Comparison of ENCODE assay signal across 19 cellular contexts in the genomic region with DNA sequence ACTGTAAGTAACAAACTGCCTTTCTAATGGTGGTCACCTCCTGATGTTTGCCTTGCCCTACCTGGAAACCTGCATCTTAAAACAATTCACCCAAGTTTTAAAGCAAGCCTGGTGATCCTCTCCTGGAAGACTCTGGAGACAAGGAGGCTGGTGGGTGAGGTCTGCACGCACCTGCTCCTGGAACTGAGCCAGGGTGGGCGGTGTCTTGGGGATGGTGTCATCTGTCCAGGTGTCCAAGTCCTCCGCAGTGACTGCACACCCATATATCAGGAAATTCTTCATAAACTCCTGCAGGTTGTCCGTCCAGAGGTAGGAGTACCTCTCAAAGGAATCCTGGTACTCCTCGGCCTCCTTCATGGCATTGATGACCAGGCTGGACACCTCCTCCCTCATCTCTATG. TPM values are rescaled to one million over a fixed set of nuclear protein-coding genes. Genes with fewer than 3 reads are reported as not detected.
DNase-seq lines count a peak whose midpoint lies in the region; ATAC-seq, FAIRE-seq and TF ChIP-seq lines count a peak whose summit lies in the region.
"Had no signal": no experiment of that assay in that cellular context is flagged by ENCODE, and none has a peak within 500 bp of the region (broad histone marks: within the 10 kb centered on the region; RNA-seq: fewer than 3 reads in every experiment).

No MANE protein-coding gene starts in this region.

- H3K9me3 ChIP-seq in K562 (replicated peaks; ENCODE audit: control insufficient read depth, insufficient read depth, low read depth, low read length) (no peaks in the 10 kb centered on the region), spleen (no peaks in the 10 kb centered on the region)
- H3K9me3 ChIP-seq: BE2C had no signal

- H3K4me1 ChIP-seq in K562 (replicated peaks in 1 of 2; ENCODE audit: control insufficient read depth in 2 of 2, insufficient read depth in 2 of 2, low read length in 2 of 2) (peaks cover 0 to 5% of the 10 kb centered on the region in 2 experiments; a peak in 2 of 5 replicates), spleen (peaks cover 0 to 16% (median 6%) of the 10 kb centered on the region in 6 donors)

- DNase-seq in NCI-H748 (lab: John Stamatoyannopoulos, UW; ENCODE audit: unreplicated experiment) (peak; percentile 81), NCI-H748 treated with DMSO at 0.1 percent for 48 hours (lab: John Stamatoyannopoulos, UW) (no peak), NCI-H146 treated with DMSO at 0.1 percent for 48 hours (lab: John Stamatoyannopoulos, UW; ENCODE audit: unreplicated experiment) (peak; percentile 10), K562 (ENCODE audit: extremely low read depth in 1 of 4, low spot score in 3 of 4) (no peak), spleen (peak; percentile 25), ACHN (no peak)
- DNase-seq: activated B cell treated with CpG ODN at 0.5 μM for 24 hours, BE2C, DND-41, H7, head of caudate nucleus, NCI-H1048, NCI-H526 treated with DMSO at 0.1 percent for 48 hours, SHP77 treated with DMSO at 0.1 percent for 48 hours had no signal

- no peak overlapping the region for H3K27ac ChIP-seq in K562 (ENCODE audit: extremely low read depth, low read depth, low read length)
- H3K27ac ChIP-seq in spleen, result no peak overlapping the region
- H3K27ac ChIP-seq: epithelial cell of prostate had no signal

- no peak for FAIRE-seq in K562 (lab: Jason Lieb, UNC)

- H3K27me3 ChIP-seq in K562 (ENCODE audit: control insufficient read depth in 2 of 2, insufficient read depth in 2 of 2, low read length in 2 of 2) (peaks cover 37 to 68% of the 10 kb centered on the region in 2 experiments), spleen (replicated peaks in 1 of 7) (peaks cover 0 to 10% (median 0%) of the 10 kb centered on the region in 7 donors)
- H3K27me3 ChIP-seq: BE2C had no signal

- POLR2A ChIA-PET in K562 (lab: Yijun Ruan, JAX), result interaction anchor here (0.6 to 1.1 kb wide), 2 partner anchors 14 to 25 kb away, joined by 3 read pairs; no protein-coding TSS in a partner anchor

- in situ Hi-C loops in K562 (cut with MboI) (no loop called here), ACHN (cut with HindIII; ENCODE audit: low pct_ligation_motif_present, low pct_unique_long_range_greater_than_20kb, low sequenced_read_pairs) (no loop called here)

- WGBS in K562 (ENCODE audit: insufficient coverage, low coverage, missing lambda C conversion rate), result 6% methylated on average over 5 of the region's 5 CpGs
- 71 to 94% (median 80%) methylated on average over 5 of the region's 5 CpGs for WGBS in spleen, 5 donors

- H3K36me3 ChIP-seq in K562 (ENCODE audit: control insufficient read depth, insufficient read depth, low read length) (no peaks in the 10 kb centered on the region), spleen (no peaks in the 10 kb centered on the region)
- H3K36me3 ChIP-seq: BE2C had no signal

- no peaks in the 10 kb centered on the region for H3K79me2 ChIP-seq in K562 (ENCODE audit: control insufficient read depth, insufficient read depth, low read length)

- no peak overlapping the region for H3K4me2 ChIP-seq in K562 (ENCODE audit: insufficient read depth, low read length)

- no peak overlapping the region for H3K4me3 ChIP-seq in K562
- no peak overlapping the region for H3K4me3 ChIP-seq in spleen

- TF ChIP-seq POLR2A in K562 (conservative IDR thresholded peaks at IDR 0.05) (no peak), spleen (IDR thresholded peaks at IDR 0.05) (no peak)

- intact Hi-C loops in K562 (cut with micrococcal nuclease), result no loop called here
- intact Hi-C loops in spleen (cut with DNase I; ENCODE audit: low total_unique reads), result no loop called here

- peaks cover 3% of the 10 kb centered on the region for H4K20me1 ChIP-seq in K562 (replicated peaks; ENCODE audit: control insufficient read depth, insufficient read depth, low read length)

- no peak for TF ChIP-seq RAD21 in K562 (CRISPR knock-in tag; conservative IDR thresholded peaks at IDR 0.05 in 1 of 2, IDR thresholded peaks at IDR 0.05 in 1 of 2)

- no peak for TF ChIP-seq EP300 in K562 (IDR thresholded peaks at IDR 0.05; ENCODE audit: low read length)

- no TSS peak for BruUV-seq in K562 (replicated peaks; lab: Mats Ljungman, UMichigan)

- TF ChIP-seq CTCF in K562 (IDR thresholded peaks at IDR 0.05 in 2 of 3, conservative IDR thresholded peaks at IDR 0.05 in 1 of 3; ENCODE audit: insufficient read depth in 2 of 3, low read depth in 1 of 3, low read length in 3 of 3) (no peak), spleen (IDR thresholded peaks at IDR 0.05 in 8 of 11, conservative IDR thresholded peaks at IDR 0.05 in 3 of 11) (no peak)

- no peak for ATAC-seq in K562
- no peak for ATAC-seq in HG02840 (IDR thresholded peaks at IDR 0.05; ENCODE audit: low FRiP score, unreplicated experiment)
- ATAC-seq in GM21390 (IDR thresholded peaks at IDR 0.05; ENCODE audit: unreplicated experiment), result no peak
- ATAC-seq: activated naive CD8-positive, alpha-beta T cell treated with anti-CD3 and anti-CD28 coated beads, Interleukin-2, amount 50 U/mL, for 24 hours had no signal

- CTCF ChIA-PET in K562 (lab: Yijun Ruan, JAX; ENCODE audit: low intra/inter-chr PET ratio), result no interaction called here

- no peak overlapping the region for H2AFZ ChIP-seq in K562 (ENCODE audit: low read depth, low read length)

- peaks cover 2% of the 10 kb centered on the region for H3K9me1 ChIP-seq in K562 (ENCODE audit: control insufficient read depth, insufficient read depth, low read length)

- no peak overlapping the region for H3K9ac ChIP-seq in K562 (ENCODE audit: insufficient read depth in 1 of 2, low read depth in 2 of 2, low read length in 2 of 2)

TF ChIP-seq in K562, 482 proteins besides CTCF, POLR2A, EP300 and RAD21:
- no peak for TF ChIP-seq FOXO4 (CRISPR knock-in tag; IDR thresholded peaks at IDR 0.05)
- TF ChIP-seq NFIC (IDR thresholded peaks at IDR 0.05), result peak; percentile 47; the same call in 1 of the 2 replicates

RNA-seq across cellular contexts. Expression of gene DNAH17, which starts 44.9 kb away (rescaled TPM):
- total RNA-seq in K562 (2011; cell fraction: chromatin; rRNA removed; ENCODE audit: low replicate concordance), result not detected in 2 replicates
- total RNA-seq in K562 (2011; cell fraction: nucleolus; rRNA removed), result not detected in 2 replicates
- total RNA-seq in K562 (2011; cell fraction: nucleoplasm; rRNA removed), result 0.15 TPM in 1 of 2 replicates, not detected in the other
- under 0.01 TPM in 1 of 2 replicates, not detected in the other for total RNA-seq in K562 (2014; rRNA removed)
- not detected in 2 replicates for total RNA-seq in K562 (2014; rRNA removed; fragmentation: Illumina TruSeq; extraction: Trizol)
- total RNA-seq in K562 (2015; rRNA removed; fragmentation: Illumina TruSeq; extraction: Trizol), result not detected in 2 replicates
- total RNA-seq in K562 (2021), result not detected in 2 replicates
- not detected in 2 replicates for polyA plus RNA-seq in K562 (2011; rRNA removed)
- polyA plus RNA-seq in K562 (2011; cell fraction: cytosol; rRNA removed), result not detected in 2 replicates
- polyA plus RNA-seq in K562 (2011; cell fraction: nucleus; rRNA removed), result 0.03 TPM in 1 of 2 replicates, not detected in the other
- 0.27 and 0.65 TPM in 2 replicates for polyA plus RNA-seq in K562 (2012)
- not detected in 2 replicates for polyA plus RNA-seq in K562 (2014; fragmentation: Illumina TruSeq; extraction: Trizol)
- polyA plus RNA-seq in K562 (2014; fragmentation: Nextera tagmentation; extraction: Ambion mirVana), result under 1 TPM; 0.04 to 0.06 TPM
- 0.01 TPM in 1 of 2 replicates, not detected in the other for polyA plus RNA-seq in K562 (2014; rRNA removed)
- not detected in 2 replicates for polyA minus RNA-seq in K562 (2011; rRNA and poly(A)+ RNA removed)
- not detected in 2 replicates for polyA minus RNA-seq in K562 (2011; cell fraction: cytosol; rRNA and poly(A)+ RNA removed)
- polyA minus RNA-seq in K562 (2011; cell fraction: nucleus; rRNA and poly(A)+ RNA removed), result not detected in 2 replicates
- 1 to 10 TPM in 1 of 7 donors, under 1 TPM in 5, not detected in 1; 0.29 to 1.0 (median 0.77) TPM for total RNA-seq in spleen
- under 1 TPM; 0.06 to 0.72 (median 0.32) TPM for polyA plus RNA-seq in spleen
- total RNA-seq: LHCN-M2 had no signal

Comparison
In these comparisons a context has a peak if more than half of its experiments do, and no peak if none do; other contexts are left out.
1. DNase-seq: peak in NCI-H748 (single experiment), NCI-H146 treated with DMSO at 0.1 percent for 48 hours (single experiment) and spleen (single experiment); none in NCI-H748 treated with DMSO at 0.1 percent for 48 hours (single experiment), K562 (0 of 4) and ACHN (single experiment).